Comparison of ENCODE assay signal across 1 cellular context in the genomic region with DNA sequence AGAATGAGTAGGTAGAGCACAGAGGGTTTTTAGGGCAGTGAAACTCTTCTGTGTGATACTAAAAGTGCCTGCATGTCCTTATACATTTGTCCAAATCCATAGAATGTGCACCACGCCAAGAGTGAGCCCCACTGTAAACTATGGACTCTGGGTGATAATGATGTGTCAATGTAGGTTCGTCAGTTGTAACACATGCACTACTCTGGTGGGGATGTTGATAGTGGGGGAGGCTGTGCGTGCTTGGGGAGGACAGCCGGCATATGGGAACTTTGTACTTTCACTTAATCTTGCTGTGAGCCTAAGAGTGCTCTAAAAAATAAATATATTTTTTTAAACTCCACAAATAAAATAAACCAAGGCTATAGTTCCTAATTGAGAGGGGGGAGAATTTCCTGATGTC.
A peak's percentile ranks its signal among the peaks of the same experiment; 100 is the strongest.
TF ChIP-seq lines count a peak whose summit lies in the region.

No MANE protein-coding gene starts in this region.

TF ChIP-seq in HepG2, 621 proteins besides CTCF, POLR2A, EP300 and RAD21 (continued from another document):
- TF ChIP-seq ZMAT5 (CRISPR knock-in tag; IDR thresholded peaks at IDR 0.05; ENCODE audit: borderline replicate concordance, low read depth): no peak
- no peak for TF ChIP-seq MATR3 (CRISPR knock-in tag; IDR thresholded peaks at IDR 0.05)
- TF ChIP-seq, protein P1, sequence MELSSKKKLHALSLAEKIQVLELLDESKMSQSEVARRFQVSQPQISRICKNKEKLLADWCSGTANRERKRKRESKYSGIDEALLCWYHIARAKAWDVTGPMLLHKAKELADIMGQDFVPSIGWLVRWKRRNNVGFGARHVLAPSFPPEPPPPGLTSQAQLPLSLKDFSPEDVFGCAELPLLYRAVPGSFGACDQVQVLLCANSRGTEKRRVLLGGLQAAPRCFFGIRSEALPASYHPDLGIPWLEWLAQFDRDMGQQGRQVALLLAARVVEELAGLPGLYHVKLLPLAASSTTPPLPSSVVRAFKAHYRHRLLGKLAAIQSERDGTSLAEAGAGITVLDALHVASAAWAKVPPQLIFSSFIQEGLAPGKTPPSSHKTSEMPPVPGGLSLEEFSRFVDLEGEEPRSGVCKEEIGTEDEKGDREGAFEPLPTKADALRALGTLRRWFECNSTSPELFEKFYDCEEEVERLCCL (CRISPR knock-in tag; IDR thresholded peaks at IDR 0.05; ENCODE audit: borderline replicate concordance): no peak
- peak; percentile 57 for TF ChIP-seq HNF4A (CRISPR knock-in tag; IDR thresholded peaks at IDR 0.05)
- peak; percentile 66; the same call in 1 of the 2 replicates for TF ChIP-seq ZNF281 (CRISPR knock-in tag; IDR thresholded peaks at IDR 0.05; ENCODE audit: borderline replicate concordance)
- no peak for TF ChIP-seq ZFY (CRISPR knock-in tag; IDR thresholded peaks at IDR 0.05)
- TF ChIP-seq HES4 (CRISPR knock-in tag; IDR thresholded peaks at IDR 0.05; ENCODE audit: borderline replicate concordance): no peak
- TF ChIP-seq, protein P2, sequence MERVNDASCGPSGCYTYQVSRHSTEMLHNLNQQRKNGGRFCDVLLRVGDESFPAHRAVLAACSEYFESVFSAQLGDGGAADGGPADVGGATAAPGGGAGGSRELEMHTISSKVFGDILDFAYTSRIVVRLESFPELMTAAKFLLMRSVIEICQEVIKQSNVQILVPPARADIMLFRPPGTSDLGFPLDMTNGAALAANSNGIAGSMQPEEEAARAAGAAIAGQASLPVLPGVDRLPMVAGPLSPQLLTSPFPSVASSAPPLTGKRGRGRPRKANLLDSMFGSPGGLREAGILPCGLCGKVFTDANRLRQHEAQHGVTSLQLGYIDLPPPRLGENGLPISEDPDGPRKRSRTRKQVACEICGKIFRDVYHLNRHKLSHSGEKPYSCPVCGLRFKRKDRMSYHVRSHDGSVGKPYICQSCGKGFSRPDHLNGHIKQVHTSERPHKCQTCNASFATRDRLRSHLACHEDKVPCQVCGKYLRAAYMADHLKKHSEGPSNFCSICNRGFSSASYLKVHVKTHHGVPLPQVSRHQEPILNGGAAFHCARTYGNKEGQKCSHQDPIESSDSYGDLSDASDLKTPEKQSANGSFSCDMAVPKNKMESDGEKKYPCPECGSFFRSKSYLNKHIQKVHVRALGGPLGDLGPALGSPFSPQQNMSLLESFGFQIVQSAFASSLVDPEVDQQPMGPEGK (CRISPR knock-in tag; IDR thresholded peaks at IDR 0.05): peak; percentile 52
- no peak for TF ChIP-seq IRF9 (CRISPR knock-in tag; IDR thresholded peaks at IDR 0.05; ENCODE audit: borderline replicate concordance)
- TF ChIP-seq ZSCAN20 (CRISPR knock-in tag; IDR thresholded peaks at IDR 0.05; ENCODE audit: borderline replicate concordance): no peak
- no peak for TF ChIP-seq KLF6 (CRISPR knock-in tag; IDR thresholded peaks at IDR 0.05)
- no peak for TF ChIP-seq HDAC6 (IDR thresholded peaks at IDR 0.05; ENCODE audit: low read depth, low read length)
- peak; percentile 34; the same call in 1 of the 2 replicates for TF ChIP-seq SALL1 (CRISPR knock-in tag; IDR thresholded peaks at IDR 0.05)
- no peak for TF ChIP-seq AGO2 (optimal IDR thresholded peaks at IDR 0.05; ENCODE audit: low read depth, low read length)
- 0 out of 2 replicates have a peak, but pooled peaks have one; percentile 11 for TF ChIP-seq ZMYM3 (CRISPR knock-in tag; IDR thresholded peaks at IDR 0.05)
- TF ChIP-seq, protein P3, sequence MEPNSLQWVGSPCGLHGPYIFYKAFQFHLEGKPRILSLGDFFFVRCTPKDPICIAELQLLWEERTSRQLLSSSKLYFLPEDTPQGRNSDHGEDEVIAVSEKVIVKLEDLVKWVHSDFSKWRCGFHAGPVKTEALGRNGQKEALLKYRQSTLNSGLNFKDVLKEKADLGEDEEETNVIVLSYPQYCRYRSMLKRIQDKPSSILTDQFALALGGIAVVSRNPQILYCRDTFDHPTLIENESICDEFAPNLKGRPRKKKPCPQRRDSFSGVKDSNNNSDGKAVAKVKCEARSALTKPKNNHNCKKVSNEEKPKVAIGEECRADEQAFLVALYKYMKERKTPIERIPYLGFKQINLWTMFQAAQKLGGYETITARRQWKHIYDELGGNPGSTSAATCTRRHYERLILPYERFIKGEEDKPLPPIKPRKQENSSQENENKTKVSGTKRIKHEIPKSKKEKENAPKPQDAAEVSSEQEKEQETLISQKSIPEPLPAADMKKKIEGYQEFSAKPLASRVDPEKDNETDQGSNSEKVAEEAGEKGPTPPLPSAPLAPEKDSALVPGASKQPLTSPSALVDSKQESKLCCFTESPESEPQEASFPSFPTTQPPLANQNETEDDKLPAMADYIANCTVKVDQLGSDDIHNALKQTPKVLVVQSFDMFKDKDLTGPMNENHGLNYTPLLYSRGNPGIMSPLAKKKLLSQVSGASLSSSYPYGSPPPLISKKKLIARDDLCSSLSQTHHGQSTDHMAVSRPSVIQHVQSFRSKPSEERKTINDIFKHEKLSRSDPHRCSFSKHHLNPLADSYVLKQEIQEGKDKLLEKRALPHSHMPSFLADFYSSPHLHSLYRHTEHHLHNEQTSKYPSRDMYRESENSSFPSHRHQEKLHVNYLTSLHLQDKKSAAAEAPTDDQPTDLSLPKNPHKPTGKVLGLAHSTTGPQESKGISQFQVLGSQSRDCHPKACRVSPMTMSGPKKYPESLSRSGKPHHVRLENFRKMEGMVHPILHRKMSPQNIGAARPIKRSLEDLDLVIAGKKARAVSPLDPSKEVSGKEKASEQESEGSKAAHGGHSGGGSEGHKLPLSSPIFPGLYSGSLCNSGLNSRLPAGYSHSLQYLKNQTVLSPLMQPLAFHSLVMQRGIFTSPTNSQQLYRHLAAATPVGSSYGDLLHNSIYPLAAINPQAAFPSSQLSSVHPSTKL (CRISPR knock-in tag; IDR thresholded peaks at IDR 0.05): peak; percentile 11; the same call in 1 of the 2 replicates
- TF ChIP-seq PAXIP1 (CRISPR knock-in tag; conservative IDR thresholded peaks at IDR 0.05): peak; percentile 33; the same call in 1 of the 2 replicates
- TF ChIP-seq, protein P4, sequence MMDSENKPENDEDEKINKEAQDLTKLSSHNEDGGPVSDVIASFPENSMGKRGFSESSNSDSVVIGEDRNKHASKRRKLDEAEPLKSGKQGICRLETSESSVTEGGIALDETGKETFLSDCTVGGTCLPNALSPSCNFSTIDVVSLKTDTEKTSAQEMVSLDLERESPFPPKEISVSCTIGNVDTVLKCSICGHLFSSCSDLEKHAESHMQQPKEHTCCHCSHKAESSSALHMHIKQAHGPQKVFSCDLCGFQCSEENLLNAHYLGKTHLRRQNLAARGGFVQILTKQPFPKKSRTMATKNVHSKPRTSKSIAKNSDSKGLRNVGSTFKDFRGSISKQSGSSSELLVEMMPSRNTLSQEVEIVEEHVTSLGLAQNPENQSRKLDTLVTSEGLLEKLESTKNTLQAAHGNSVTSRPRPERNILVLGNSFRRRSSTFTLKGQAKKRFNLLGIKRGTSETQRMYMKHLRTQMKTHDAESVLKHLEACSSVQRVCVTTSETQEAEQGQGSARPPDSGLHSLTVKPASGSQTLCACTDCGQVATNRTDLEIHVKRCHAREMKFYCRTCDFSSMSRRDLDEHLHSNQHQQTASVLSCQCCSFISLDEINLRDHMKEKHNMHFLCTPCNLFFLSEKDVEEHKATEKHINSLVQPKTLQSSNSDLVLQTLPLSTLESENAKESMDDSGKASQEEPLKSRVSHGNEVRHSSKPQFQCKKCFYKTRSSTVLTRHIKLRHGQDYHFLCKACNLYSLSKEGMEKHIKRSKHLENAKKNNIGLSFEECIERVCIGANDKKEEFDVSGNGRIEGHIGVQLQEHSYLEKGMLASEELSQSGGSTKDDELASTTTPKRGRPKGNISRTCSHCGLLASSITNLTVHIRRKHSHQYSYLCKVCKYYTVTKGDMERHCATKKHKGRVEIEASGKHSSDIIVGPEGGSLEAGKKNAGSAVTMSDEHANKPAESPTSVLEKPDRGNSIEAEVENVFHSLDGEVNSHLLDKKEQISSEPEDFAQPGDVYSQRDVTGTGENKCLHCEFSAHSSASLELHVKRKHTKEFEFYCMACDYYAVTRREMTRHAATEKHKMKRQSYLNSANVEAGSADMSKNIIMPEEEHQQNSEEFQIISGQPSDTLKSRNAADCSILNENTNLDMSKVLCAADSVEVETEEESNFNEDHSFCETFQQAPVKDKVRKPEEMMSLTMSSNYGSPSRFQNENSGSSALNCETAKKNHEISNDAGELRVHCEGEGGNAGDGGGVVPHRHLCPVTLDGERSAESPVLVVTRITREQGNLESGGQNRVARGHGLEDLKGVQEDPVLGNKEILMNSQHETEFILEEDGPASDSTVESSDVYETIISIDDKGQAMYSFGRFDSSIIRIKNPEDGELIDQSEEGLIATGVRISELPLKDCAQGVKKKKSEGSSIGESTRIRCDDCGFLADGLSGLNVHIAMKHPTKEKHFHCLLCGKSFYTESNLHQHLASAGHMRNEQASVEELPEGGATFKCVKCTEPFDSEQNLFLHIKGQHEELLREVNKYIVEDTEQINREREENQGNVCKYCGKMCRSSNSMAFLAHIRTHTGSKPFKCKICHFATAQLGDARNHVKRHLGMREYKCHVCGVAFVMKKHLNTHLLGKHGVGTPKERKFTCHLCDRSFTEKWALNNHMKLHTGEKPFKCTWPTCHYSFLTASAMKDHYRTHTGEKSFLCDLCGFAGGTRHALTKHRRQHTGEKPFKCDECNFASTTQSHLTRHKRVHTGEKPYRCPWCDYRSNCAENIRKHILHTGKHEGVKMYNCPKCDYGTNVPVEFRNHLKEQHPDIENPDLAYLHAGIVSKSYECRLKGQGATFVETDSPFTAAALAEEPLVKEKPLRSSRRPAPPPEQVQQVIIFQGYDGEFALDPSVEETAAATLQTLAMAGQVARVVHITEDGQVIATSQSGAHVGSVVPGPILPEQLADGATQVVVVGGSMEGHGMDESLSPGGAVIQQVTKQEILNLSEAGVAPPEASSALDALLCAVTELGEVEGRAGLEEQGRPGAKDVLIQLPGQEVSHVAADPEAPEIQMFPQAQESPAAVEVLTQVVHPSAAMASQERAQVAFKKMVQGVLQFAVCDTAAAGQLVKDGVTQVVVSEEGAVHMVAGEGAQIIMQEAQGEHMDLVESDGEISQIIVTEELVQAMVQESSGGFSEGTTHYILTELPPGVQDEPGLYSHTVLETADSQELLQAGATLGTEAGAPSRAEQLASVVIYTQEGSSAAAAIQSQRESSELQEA (CRISPR knock-in tag; IDR thresholded peaks at IDR 0.05; ENCODE audit: not compliant biosample characterization): no peak
- TF ChIP-seq NR2F2 (IDR thresholded peaks at IDR 0.05; ENCODE audit: borderline replicate concordance, low read depth): no peak
- TF ChIP-seq MTF1 (CRISPR knock-in tag; IDR thresholded peaks at IDR 0.05): no peak
- no peak for TF ChIP-seq HMGXB4 (CRISPR knock-in tag; IDR thresholded peaks at IDR 0.05; ENCODE audit: borderline replicate concordance in 1 of 2, low read depth in 1 of 2)
TF ChIP-seq in HepG2: peak in this region for 11.
